In genomic region chr18:47754311-47755101, GRCh38 we compare ENCODE assay signal across 9 cellular contexts.
A peak's percentile ranks its signal among the peaks of the same experiment; 100 is the strongest.
DNase-seq lines count a peak whose midpoint lies in the region; ATAC-seq, FAIRE-seq and TF ChIP-seq lines count a peak whose summit lies in the region.
"Had no signal": no experiment of that assay in that cellular context is flagged by ENCODE, and none has a peak within 500 bp of the region (broad histone marks: within the 10 kb centered on the region; RNA-seq: fewer than 3 reads in every experiment).

No MANE protein-coding gene starts in this region.

- no peaks in the 10 kb centered on the region for H3K4me1 ChIP-seq in foreskin keratinocyte
- H3K4me1 ChIP-seq in smooth muscle cell (ENCODE audit: low read depth) = no peaks in the 10 kb centered on the region
- H3K4me1 ChIP-seq: vagina had no signal

- no peak for DNase-seq in AG04450 (ENCODE audit: low read depth, low spot score)
- DNase-seq in GM19239 (ENCODE audit: insufficient read length, low spot score) = peak; percentile 40
- DNase-seq in NCI-H524 (lab: John Stamatoyannopoulos, UW) = peak; percentile 15 to 58
- peak; percentile 54 for DNase-seq in activated T-cell treated with anti-CD3 and anti-CD28 coated beads, Interleukin-2, amount 50 U/mL, for 1 hour
- no peak for DNase-seq in foreskin keratinocyte
- no peak for DNase-seq in smooth muscle cell (lab: John Stamatoyannopoulos, UW; ENCODE audit: unreplicated experiment)
- DNase-seq in pons (ENCODE audit: low spot score) = no peak

- no peak overlapping the region for H3K9ac ChIP-seq in smooth muscle cell (ENCODE audit: low read depth)

- no peak overlapping the region for H3K4me2 ChIP-seq in smooth muscle cell

- FAIRE-seq in GM19239 (lab: Jason Lieb, UNC) = peak; percentile 81

- H3K4me3 ChIP-seq in AG04450 (ENCODE audit: low read depth, low read length) (no peak overlapping the region), smooth muscle cell (no peak overlapping the region)
- H3K4me3 ChIP-seq: vagina had no signal

- H3K27me3 ChIP-seq in AG04450 (ENCODE audit: control insufficient read depth, insufficient read depth, low read length) (no peaks in the 10 kb centered on the region), foreskin keratinocyte (no peaks in the 10 kb centered on the region), smooth muscle cell (ENCODE audit: low read depth) (peaks cover 4% of the 10 kb centered on the region)
- H3K27me3 ChIP-seq: vagina had no signal

- no peaks in the 10 kb centered on the region for H3F3A ChIP-seq in smooth muscle cell (ENCODE audit: low read depth)

- peak; percentile 49 for TF ChIP-seq CTCF in AG04450 (IDR thresholded peaks at IDR 0.05; ENCODE audit: low read depth, low read length)
- TF ChIP-seq CTCF in foreskin keratinocyte (conservative IDR thresholded peaks at IDR 0.05) = peak; percentile 79
- peak; percentile 84 for TF ChIP-seq CTCF in smooth muscle cell (IDR thresholded peaks at IDR 0.05; ENCODE audit: borderline replicate concordance, insufficient read depth, poor library complexity, severe bottlenecking)

- CTCF ChIA-PET in AG04450 (lab: Charles Lee) = interaction anchor here (0.7 to 1.9 kb wide), 12 partner anchors 10 to 916 kb away, joined by 3 to 9 read pairs (median 3); no protein-coding TSS in a partner anchor

- H3K9me3 ChIP-seq in AG04450 (ENCODE audit: control insufficient read depth, insufficient read depth, low read length) (no peaks in the 10 kb centered on the region), smooth muscle cell (replicated peaks; ENCODE audit: low read depth) (no peaks in the 10 kb centered on the region)
- H3K9me3 ChIP-seq: vagina had no signal

- POLR2A ChIA-PET in AG04450 (lab: Yijun Ruan, JAX) = no interaction called here

- H3K27ac ChIP-seq in AG04450 (ENCODE audit: low read depth, low read length) (no peak overlapping the region), foreskin keratinocyte (no peak overlapping the region), smooth muscle cell (ENCODE audit: low read depth) (no peak overlapping the region)
- H3K27ac ChIP-seq: vagina had no signal

- no peaks in the 10 kb centered on the region for H4K20me1 ChIP-seq in smooth muscle cell (ENCODE audit: low read depth)

- no peak overlapping the region for H2AFZ ChIP-seq in smooth muscle cell (ENCODE audit: low read depth)

- WGBS in smooth muscle cell (ENCODE audit: low lambda C conversion rate) = 54% methylated on average over 29 of the region's 29 CpGs

- H3K36me3 ChIP-seq in smooth muscle cell (ENCODE audit: low read depth) = no peaks in the 10 kb centered on the region
- H3K36me3 ChIP-seq: vagina had no signal

- H3K79me2 ChIP-seq in smooth muscle cell (ENCODE audit: low read depth) = no peaks in the 10 kb centered on the region

- ATAC-seq in foreskin keratinocyte = peak; percentile 69
- no peak for ATAC-seq in GM21528 (IDR thresholded peaks at IDR 0.05; ENCODE audit: low FRiP score, unreplicated experiment)

Comparison
In these comparisons a context has a peak if more than half of its experiments do, and no peak if none do; other contexts are left out.
1. DNase-seq: peak in GM19239 (single experiment), NCI-H524 (2 of 2) and activated T-cell treated with anti-CD3 and anti-CD28 coated beads, Interleukin-2, amount 50 U/mL, for 1 hour (single experiment); none in AG04450 (single experiment), foreskin keratinocyte (0 of 2), smooth muscle cell (single experiment) and pons (single experiment).
2. Peak in every context shown above with its lines, with median percentiles within 50 percentile points of each other: CTCF ChIP-seq.